Comparison of ENCODE assay signal across 21 cellular contexts in the genomic region with DNA sequence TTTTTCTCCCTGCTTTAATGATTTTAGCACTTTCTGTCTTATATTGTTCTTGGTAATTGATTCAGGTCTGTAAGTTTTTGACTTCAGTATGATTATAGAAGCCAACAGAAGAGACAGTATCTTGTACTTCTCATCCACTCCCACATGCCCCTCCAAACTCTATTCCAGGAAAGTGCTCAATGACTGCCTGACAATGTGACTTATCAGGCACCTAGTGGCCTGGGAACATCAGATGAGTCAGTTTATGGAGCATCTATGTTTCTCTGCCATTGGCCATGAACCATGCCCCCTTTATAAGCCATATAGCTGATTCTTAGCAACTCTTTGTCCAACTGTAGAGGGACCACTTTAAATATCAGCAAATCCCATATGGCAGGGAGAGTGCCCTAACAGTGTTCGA.
DNase-seq lines count a peak whose midpoint lies in the region; ATAC-seq and TF ChIP-seq lines count a peak whose summit lies in the region.
"Had no signal": no experiment of that assay in that cellular context is flagged by ENCODE, and none has a peak within 500 bp of the region (broad histone marks: within the 10 kb centered on the region; RNA-seq: fewer than 3 reads in every experiment).

No MANE protein-coding gene starts in this region.

- H3K4me3 ChIP-seq in hepatocyte (no peak overlapping the region), smooth muscle cell (no peak overlapping the region)
- H3K4me3 ChIP-seq: BLaER1 treated with 17β-estradiol and CSF1 and Interleukin-3, amounts not matched to agents 10 nM and 100 nM; heart left ventricle; lung had no signal

- H3K79me2 ChIP-seq in hepatocyte (peaks cover 24% of the 10 kb centered on the region), smooth muscle cell (ENCODE audit: low read depth) (peaks cover 65% of the 10 kb centered on the region)

- DNase-seq in activated naive CD4-positive, alpha-beta T cell treated with anti-CD3 and anti-CD28 coated beads for 36 hours, result no peak
- no peak for DNase-seq in activated naive CD4-positive, alpha-beta T cell treated with anti-CD3 and anti-CD28 coated beads, Interleukin-2, amount 10 ng/mL, durations not matched to agents 7 days and 5 days
- DNase-seq in hepatocyte (ENCODE audit: low spot score), result no peak
- DNase-seq in smooth muscle cell (lab: John Stamatoyannopoulos, UW; ENCODE audit: unreplicated experiment), result no peak
- no peak for DNase-seq in stimulated activated CD4-positive, alpha-beta T cell treated with anti-CD3 and anti-CD28 coated beads, Interleukin-15, amount 100 ng/mL, for 24 hours
- no peak for DNase-seq in NCI-H2081 treated with DMSO at 0.1 percent for 48 hours (lab: John Stamatoyannopoulos, UW)
- DNase-seq in Ammon's horn (ENCODE audit: low spot score), result no peak
- DNase-seq: activated B cell treated with CpG ODN at 0.5 μM for 24 hours; activated T-cell treated with anti-CD3 and anti-CD28 coated beads, Interleukin-2, amount 50 U/mL, for 48 hours; central memory CD4-positive, alpha-beta T cell; heart left ventricle; MM.1S; NCI-H146; NCI-H2227 treated with DMSO at 0.1 percent for 48 hours; SHP77 had no signal

- H3K36me3 Mint-ChIP-seq in activated naive CD4-positive, alpha-beta T cell treated with anti-CD3 and anti-CD28 coated beads for 36 hours (ENCODE audit: low read depth), result peaks cover 14% of the 10 kb centered on the region
- H3K36me3 Mint-ChIP-seq in activated naive CD4-positive, alpha-beta T cell treated with anti-CD3 and anti-CD28 coated beads, Interleukin-2, amount 10 ng/mL, durations not matched to agents 7 days and 5 days, result peaks cover 28% of the 10 kb centered on the region
- H3K36me3 Mint-ChIP-seq: stimulated activated effector memory CD8-positive, alpha-beta T cell treated with anti-CD3 and anti-CD28 coated beads, Interleukin-12 subunit alpha, Interleukin-12 subunit beta, amount 100 ng/mL, for 72 hours had no signal

- TF ChIP-seq CTCF in hepatocyte (IDR thresholded peaks at IDR 0.05; ENCODE audit: poor library complexity) (no peak), smooth muscle cell (IDR thresholded peaks at IDR 0.05; ENCODE audit: borderline replicate concordance, insufficient read depth, poor library complexity, severe bottlenecking) (no peak)

- no peak overlapping the region for H2AFZ ChIP-seq in hepatocyte
- no peak overlapping the region for H2AFZ ChIP-seq in smooth muscle cell (ENCODE audit: low read depth)

- 100% methylated on average over 1 of the region's 1 CpG for WGBS in hepatocyte (ENCODE audit: low lambda C conversion rate, missing lambda C conversion rate)
- 95% methylated on average over 1 of the region's 1 CpG for WGBS in smooth muscle cell (ENCODE audit: low lambda C conversion rate)

- H3F3A ChIP-seq in smooth muscle cell (ENCODE audit: low read depth), result peaks cover 23% of the 10 kb centered on the region

- no peaks in the 10 kb centered on the region for H3K36me3 ChIP-seq in hepatocyte (replicated peaks; ENCODE audit: insufficient read depth, low read depth)
- no peaks in the 10 kb centered on the region for H3K36me3 ChIP-seq in smooth muscle cell (ENCODE audit: low read depth)
- H3K36me3 ChIP-seq: heart left ventricle had no signal

- H3K27me3 Mint-ChIP-seq in activated naive CD4-positive, alpha-beta T cell treated with anti-CD3 and anti-CD28 coated beads for 36 hours (ENCODE audit: low read depth), result no peaks in the 10 kb centered on the region
- no peaks in the 10 kb centered on the region for H3K27me3 Mint-ChIP-seq in activated naive CD4-positive, alpha-beta T cell treated with anti-CD3 and anti-CD28 coated beads, Interleukin-2, amount 10 ng/mL, durations not matched to agents 7 days and 5 days
- H3K27me3 Mint-ChIP-seq: activated B cell treated with CpG ODN at 0.5 μM for 24 hours had no signal

- H4K20me1 ChIP-seq in hepatocyte (ENCODE audit: insufficient read depth, poor library complexity, severe bottlenecking), result no peaks in the 10 kb centered on the region
- H4K20me1 ChIP-seq in smooth muscle cell (ENCODE audit: low read depth), result no peaks in the 10 kb centered on the region

- H3K4me2 ChIP-seq in hepatocyte (no peak overlapping the region), smooth muscle cell (peak overlapping the region; percentile 31)
- H3K4me2 ChIP-seq: BLaER1 treated with 17β-estradiol and CSF1 and Interleukin-3, amounts not matched to agents 10 nM and 100 nM had no signal

- peaks cover 2% of the 10 kb centered on the region for H3K9me3 Mint-ChIP-seq in activated naive CD4-positive, alpha-beta T cell treated with anti-CD3 and anti-CD28 coated beads for 36 hours
- H3K9me3 Mint-ChIP-seq in activated naive CD4-positive, alpha-beta T cell treated with anti-CD3 and anti-CD28 coated beads, Interleukin-2, amount 10 ng/mL, durations not matched to agents 7 days and 5 days, result no peaks in the 10 kb centered on the region
- H3K9me3 Mint-ChIP-seq: activated B cell treated with CpG ODN at 0.5 μM for 24 hours; stimulated activated effector memory CD8-positive, alpha-beta T cell treated with anti-CD3 and anti-CD28 coated beads, Interleukin-12 subunit alpha, Interleukin-12 subunit beta, amount 100 ng/mL, for 72 hours had no signal

- CTCF ChIA-PET in activated naive CD4-positive, alpha-beta T cell treated with anti-CD3 and anti-CD28 coated beads for 36 hours (lab: Charles Lee), result no interaction called here
- CTCF ChIA-PET in activated naive CD4-positive, alpha-beta T cell treated with anti-CD3 and anti-CD28 coated beads, Interleukin-2, amount 10 ng/mL, durations not matched to agents 7 days and 5 days (lab: Charles Lee), result no interaction called here

- no peaks in the 10 kb centered on the region for H3K9me2 ChIP-seq in hepatocyte (replicated peaks; ENCODE audit: insufficient read depth)

- H3K4me1 ChIP-seq in hepatocyte (ENCODE audit: insufficient read depth) (peaks cover 15% of the 10 kb centered on the region), smooth muscle cell (ENCODE audit: low read depth) (peaks cover 35% of the 10 kb centered on the region)

- peak overlapping the region; percentile 27 for H3K27ac Mint-ChIP-seq in activated naive CD4-positive, alpha-beta T cell treated with anti-CD3 and anti-CD28 coated beads for 36 hours
- H3K27ac Mint-ChIP-seq in activated naive CD4-positive, alpha-beta T cell treated with anti-CD3 and anti-CD28 coated beads, Interleukin-2, amount 10 ng/mL, durations not matched to agents 7 days and 5 days, result no peak overlapping the region
- H3K27ac Mint-ChIP-seq: activated B cell treated with CpG ODN at 0.5 μM for 24 hours; stimulated activated effector memory CD8-positive, alpha-beta T cell treated with anti-CD3 and anti-CD28 coated beads, Interleukin-12 subunit alpha, Interleukin-12 subunit beta, amount 100 ng/mL, for 72 hours had no signal

- no peaks in the 10 kb centered on the region for H3K27me3 ChIP-seq in hepatocyte
- no peaks in the 10 kb centered on the region for H3K27me3 ChIP-seq in smooth muscle cell (ENCODE audit: low read depth)
- H3K27me3 ChIP-seq: BLaER1 treated with 17β-estradiol and CSF1 and Interleukin-3, amounts not matched to agents 10 nM and 100 nM; heart left ventricle had no signal

- H3K4me1 Mint-ChIP-seq in activated naive CD4-positive, alpha-beta T cell treated with anti-CD3 and anti-CD28 coated beads for 36 hours (ENCODE audit: low read depth), result peaks cover 63% of the 10 kb centered on the region
- H3K4me1 Mint-ChIP-seq in activated naive CD4-positive, alpha-beta T cell treated with anti-CD3 and anti-CD28 coated beads, Interleukin-2, amount 10 ng/mL, durations not matched to agents 7 days and 5 days, result peaks cover 20% of the 10 kb centered on the region

- H3K27ac ChIP-seq in hepatocyte (peak overlapping the region; percentile 18), smooth muscle cell (ENCODE audit: low read depth) (peak overlapping the region; percentile 72)
- H3K27ac ChIP-seq: 22Rv1; BLaER1 treated with 17β-estradiol and CSF1 and Interleukin-3, amounts not matched to agents 10 nM and 100 nM had no signal

- no peaks in the 10 kb centered on the region for H3K9me3 ChIP-seq in hepatocyte (ENCODE audit: low read depth)
- no peaks in the 10 kb centered on the region for H3K9me3 ChIP-seq in smooth muscle cell (replicated peaks; ENCODE audit: low read depth)
- H3K9me3 ChIP-seq: BLaER1 treated with 17β-estradiol and CSF1 and Interleukin-3, amounts not matched to agents 10 nM and 100 nM; heart left ventricle had no signal

- peak; percentile 28 for ATAC-seq in SK-N-SH treated with all-trans-retinoic acid at 6 μM for 48 hours
- ATAC-seq: esophagus mucosa; heart left ventricle; stimulated activated effector memory CD8-positive, alpha-beta T cell treated with anti-CD3 and anti-CD28 coated beads, Interleukin-12 subunit alpha, Interleukin-12 subunit beta, amount 100 ng/mL, for 72 hours had no signal

- intact Hi-C loops in activated naive CD4-positive, alpha-beta T cell treated with anti-CD3 and anti-CD28 coated beads for 36 hours (cut with micrococcal nuclease), result loop anchor here (1.0 kb wide), 1 partner anchor 9 kb away; no protein-coding TSS in a partner anchor

- no peak overlapping the region for H3K9ac ChIP-seq in smooth muscle cell (ENCODE audit: low read depth)
- H3K9ac ChIP-seq: BLaER1 treated with 17β-estradiol and CSF1 and Interleukin-3, amounts not matched to agents 10 nM and 100 nM had no signal

- no peak overlapping the region for H3K4me3 Mint-ChIP-seq in activated naive CD4-positive, alpha-beta T cell treated with anti-CD3 and anti-CD28 coated beads for 36 hours
- H3K4me3 Mint-ChIP-seq in activated naive CD4-positive, alpha-beta T cell treated with anti-CD3 and anti-CD28 coated beads, Interleukin-2, amount 10 ng/mL, durations not matched to agents 7 days and 5 days, result no peak overlapping the region
- H3K4me3 Mint-ChIP-seq: activated B cell treated with CpG ODN at 0.5 μM for 24 hours; stimulated activated effector memory CD8-positive, alpha-beta T cell treated with anti-CD3 and anti-CD28 coated beads, Interleukin-12 subunit alpha, Interleukin-12 subunit beta, amount 100 ng/mL, for 72 hours had no signal

TF ChIP-seq in SK-N-SH treated with all-trans-retinoic acid at 6 μM for 48 hours, 23 proteins besides CTCF, POLR2A, EP300 and RAD21:
- TF ChIP-seq ZNF70 (CRISPR knock-in tag; IDR thresholded peaks at IDR 0.05), result no peak
- peak; percentile 35; the same call in 1 of the 2 replicates for TF ChIP-seq ZFP3 (CRISPR knock-in tag; IDR thresholded peaks at IDR 0.05)
- TF ChIP-seq GLIS3 (CRISPR knock-in tag; IDR thresholded peaks at IDR 0.05), result 0 out of 2 replicates have a peak, but pooled peaks have one; percentile 50
